In genomic region chr12:97082029-97082428, GRCh38 we compare ENCODE assay signal across 26 cellular contexts.
DNase-seq lines count a peak whose midpoint lies in the region; ATAC-seq, FAIRE-seq and TF ChIP-seq lines count a peak whose summit lies in the region.
"Had no signal": no experiment of that assay in that cellular context is flagged by ENCODE, and none has a peak within 500 bp of the region (broad histone marks: within the 10 kb centered on the region; RNA-seq: fewer than 3 reads in every experiment).

No MANE protein-coding gene starts in this region.

- no peaks in the 10 kb centered on the region for H3K9me1 ChIP-seq in K562 (ENCODE audit: control insufficient read depth, insufficient read depth, low read length)

- no peaks in the 10 kb centered on the region for H3K36me3 ChIP-seq in HepG2 (replicated peaks in 1 of 2; ENCODE audit: control insufficient read depth in 1 of 2, insufficient read depth in 2 of 2, low read length in 2 of 2)
- no peaks in the 10 kb centered on the region for H3K36me3 ChIP-seq in right lobe of liver
- no peaks in the 10 kb centered on the region for H3K36me3 ChIP-seq in K562 (ENCODE audit: control insufficient read depth, insufficient read depth, low read length)
- H3K36me3 ChIP-seq in neural cell (ENCODE audit: insufficient read depth, low read length) = no peaks in the 10 kb centered on the region
- H3K36me3 ChIP-seq in tibial artery = no peaks in the 10 kb centered on the region
- H3K36me3 ChIP-seq: BE2C, BLaER1 had no signal

- no peak for ATAC-seq in HepG2
- ATAC-seq in right lobe of liver = no peak
- no peak for ATAC-seq in K562
- no peak for ATAC-seq in left cardiac atrium
- ATAC-seq: GM12878 had no signal

- H2AFZ ChIP-seq in HepG2 (ENCODE audit: low read length) (no peak overlapping the region), K562 (ENCODE audit: low read depth, low read length) (no peak overlapping the region), neural cell (ENCODE audit: low read depth, low read length) (no peak overlapping the region)

- in situ Hi-C loops in HepG2 (cut with HindIII; ENCODE audit: extremely low pct_ligation_motif_present, low pct_unique_long_range_greater_than_20kb) (no loop called here), K562 (cut with MboI) (no loop called here)

- H3K4me3 ChIP-seq in HepG2 (replicated peaks in 1 of 3; ENCODE audit: insufficient read depth in 1 of 3, low read depth in 2 of 3, low read length in 3 of 3) = no peak overlapping the region
- no peak overlapping the region for H3K4me3 ChIP-seq in right lobe of liver
- H3K4me3 ChIP-seq in K562 = no peak overlapping the region
- peak overlapping the region; percentile 28 for H3K4me3 ChIP-seq in neural cell (ENCODE audit: low read length)
- H3K4me3 ChIP-seq in tibial artery = no peak overlapping the region
- H3K4me3 ChIP-seq: BLaER1, GM12878 had no signal

- no peaks in the 10 kb centered on the region for H3F3A ChIP-seq in neural cell (ENCODE audit: insufficient read depth, low read length, poor library complexity, severe bottlenecking)

- CTCF ChIA-PET in HepG2 (lab: Yijun Ruan, JAX; ENCODE audit: low intra/inter-chr PET ratio, low total read pairs) = no interaction called here
- CTCF ChIA-PET in K562 (lab: Yijun Ruan, JAX; ENCODE audit: low intra/inter-chr PET ratio) = no interaction called here

- no TSS peak for BruUV-seq in HepG2 (replicated peaks; lab: Mats Ljungman, UMichigan)
- no TSS peak for BruUV-seq in K562 (replicated peaks; lab: Mats Ljungman, UMichigan)

- H3K27me3 ChIP-seq in HepG2 (ENCODE audit: control insufficient read depth in 1 of 2, insufficient read depth in 2 of 2, low read length in 2 of 2) = no peaks in the 10 kb centered on the region
- H3K27me3 ChIP-seq in right lobe of liver = no peaks in the 10 kb centered on the region
- no peaks in the 10 kb centered on the region for H3K27me3 ChIP-seq in K562 (ENCODE audit: control insufficient read depth in 2 of 2, insufficient read depth in 2 of 2, low read length in 2 of 2)
- no peaks in the 10 kb centered on the region for H3K27me3 ChIP-seq in neural cell (ENCODE audit: insufficient read depth, low read depth, low read length)
- H3K27me3 ChIP-seq in tibial artery = no peaks in the 10 kb centered on the region
- H3K27me3 ChIP-seq: BE2C, BLaER1 had no signal

- no peaks in the 10 kb centered on the region for H3K79me2 ChIP-seq in HepG2 (ENCODE audit: insufficient read depth, low read length)
- H3K79me2 ChIP-seq in K562 (ENCODE audit: control insufficient read depth, insufficient read depth, low read length) = no peaks in the 10 kb centered on the region
- no peaks in the 10 kb centered on the region for H3K79me2 ChIP-seq in neural cell (replicated peaks; ENCODE audit: insufficient read depth, low read length)

- intact Hi-C loops in HepG2 (cut with micrococcal nuclease; ENCODE audit: unreplicated experiment) (no loop called here), right lobe of liver (cut with DNase I) (no loop called here), K562 (cut with micrococcal nuclease) (no loop called here), tibial artery (cut with DNase I; ENCODE audit: low total_unique reads) (no loop called here), left cardiac atrium (cut with DNase I) (no loop called here)

- H3K4me1 ChIP-seq in HepG2 (ENCODE audit: insufficient read depth, low read length) (no peaks in the 10 kb centered on the region), right lobe of liver (no peaks in the 10 kb centered on the region), K562 (replicated peaks in 1 of 2; ENCODE audit: control insufficient read depth in 2 of 2, insufficient read depth in 2 of 2, low read length in 2 of 2) (no peaks in the 10 kb centered on the region), tibial artery (no peaks in the 10 kb centered on the region)
- H3K4me1 ChIP-seq: BE2C, BLaER1 had no signal

- H3K9me3 ChIP-seq in HepG2 (ENCODE audit: low read length) = no peaks in the 10 kb centered on the region
- H3K9me3 ChIP-seq in right lobe of liver = no peaks in the 10 kb centered on the region
- no peaks in the 10 kb centered on the region for H3K9me3 ChIP-seq in K562 (replicated peaks; ENCODE audit: control insufficient read depth, insufficient read depth, low read depth, low read length)
- H3K9me3 ChIP-seq in neural cell (ENCODE audit: low read length) = no peaks in the 10 kb centered on the region
- H3K9me3 ChIP-seq in tibial artery = no peaks in the 10 kb centered on the region
- H3K9me3 ChIP-seq: BE2C, BLaER1 had no signal

- no peak for DNase-seq in HepG2 (ENCODE audit: low spot score)
- DNase-seq in right lobe of liver = no peak
- DNase-seq in K562 (ENCODE audit: extremely low read depth in 1 of 4, low spot score in 3 of 4) = no peak
- no peak for DNase-seq in caudate nucleus (lab: John Stamatoyannopoulos, UW)
- DNase-seq in tibial artery = no peak
- no peak for DNase-seq in left cardiac atrium
- DNase-seq: ACHN; BE2C; C1 segment of cervical spinal cord; CD4-positive, alpha-beta memory T cell; CD4-positive, CD25-positive, alpha-beta regulatory T cell; CD8-positive, alpha-beta memory T cell; COR-L47; DMS 273 treated with DMSO at 0.1 percent for 48 hours; DMS153; DMS53; DMS79; DND-41; EL; GDM1 had no signal

- H3K27ac ChIP-seq in HepG2 (ENCODE audit: extremely low read length, insufficient read depth, low read length) (no peak overlapping the region), right lobe of liver (no peak overlapping the region), K562 (ENCODE audit: extremely low read depth, low read depth, low read length) (no peak overlapping the region), neural cell (ENCODE audit: low read length) (peak overlapping the region; percentile 10), caudate nucleus (ENCODE audit: low read depth, low read length) (no peak overlapping the region), tibial artery (no peak overlapping the region)
- H3K27ac ChIP-seq: 22Rv1, BLaER1 had no signal

- POLR2A ChIA-PET in HepG2 (lab: Yijun Ruan, JAX) (no interaction called here), K562 (lab: Yijun Ruan, JAX) (no interaction called here)

- no peaks in the 10 kb centered on the region for H4K20me1 ChIP-seq in HepG2 (ENCODE audit: insufficient read depth, low read length)
- H4K20me1 ChIP-seq in K562 (replicated peaks; ENCODE audit: control insufficient read depth, insufficient read depth, low read length) = no peaks in the 10 kb centered on the region
- no peaks in the 10 kb centered on the region for H4K20me1 ChIP-seq in neural cell (ENCODE audit: insufficient read depth)
- H4K20me1 ChIP-seq: BLaER1 had no signal

- TF ChIP-seq CTCF in HepG2 (CRISPR knock-in tag; IDR thresholded peaks at IDR 0.05) (no peak), right lobe of liver (IDR thresholded peaks at IDR 0.05) (no peak), K562 (IDR thresholded peaks at IDR 0.05 in 2 of 3, conservative IDR thresholded peaks at IDR 0.05 in 1 of 3; ENCODE audit: insufficient read depth in 2 of 3, low read depth in 1 of 3, low read length in 3 of 3) (no peak), neural cell (IDR thresholded peaks at IDR 0.05; ENCODE audit: poor library complexity, severe bottlenecking) (no peak), tibial artery (IDR thresholded peaks at IDR 0.05) (no peak)

- no peaks in the 10 kb centered on the region for H3K9me2 ChIP-seq in neural cell (ENCODE audit: insufficient read depth, low read length)

- no peak overlapping the region for H3K9ac ChIP-seq in HepG2 (ENCODE audit: insufficient read depth, low read depth, low read length)
- H3K9ac ChIP-seq in K562 (ENCODE audit: insufficient read depth in 1 of 2, low read depth in 2 of 2, low read length in 2 of 2) = no peak overlapping the region
- no peak overlapping the region for H3K9ac ChIP-seq in neural cell (ENCODE audit: low read length)
- H3K9ac ChIP-seq: BLaER1 had no signal

- no peak for TF ChIP-seq POLR2A in HepG2 (IDR thresholded peaks at IDR 0.05; ENCODE audit: insufficient read depth in 1 of 2, low read depth in 2 of 2, low read length in 2 of 2)
- no peak for TF ChIP-seq POLR2A in right lobe of liver (IDR thresholded peaks at IDR 0.05)
- TF ChIP-seq POLR2A in K562 (conservative IDR thresholded peaks at IDR 0.05) = no peak

- FAIRE-seq in HepG2 (lab: Jason Lieb, UNC) = no peak
- no peak for FAIRE-seq in K562 (lab: Jason Lieb, UNC)
- FAIRE-seq: GM12878, GM12892, GM18507 had no signal

- TF ChIP-seq RAD21 in HepG2 (CRISPR knock-in tag; IDR thresholded peaks at IDR 0.05) (no peak), K562 (CRISPR knock-in tag; conservative IDR thresholded peaks at IDR 0.05 in 1 of 2, IDR thresholded peaks at IDR 0.05 in 1 of 2) (no peak), neural cell (conservative IDR thresholded peaks at IDR 0.05) (no peak)

- H3K4me2 ChIP-seq in HepG2 (ENCODE audit: low read depth, low read length) = no peak overlapping the region
- no peak overlapping the region for H3K4me2 ChIP-seq in K562 (ENCODE audit: insufficient read depth, low read length)
- peak overlapping the region; percentile 23 for H3K4me2 ChIP-seq in neural cell (ENCODE audit: low read length)
- H3K4me2 ChIP-seq: BLaER1 had no signal

- TF ChIP-seq EP300 in HepG2 (IDR thresholded peaks at IDR 0.05; ENCODE audit: low read depth in 2 of 2, low read length in 2 of 2) = no peak
- no peak for TF ChIP-seq EP300 in HepG2 (CRISPR knock-in tag; IDR thresholded peaks at IDR 0.05; ENCODE audit: borderline replicate concordance)
- TF ChIP-seq EP300 in K562 (IDR thresholded peaks at IDR 0.05; ENCODE audit: low read length) = no peak
- TF ChIP-seq EP300 in neural cell (conservative IDR thresholded peaks at IDR 0.05; ENCODE audit: poor library complexity, severe bottlenecking) = no peak

TF ChIP-seq in HepG2, 621 proteins besides CTCF, POLR2A, EP300 and RAD21:
- TF ChIP-seq MAFF (IDR thresholded peaks at IDR 0.05; ENCODE audit: low read depth, low read length) (peak; percentile 88), ZNF234 (CRISPR knock-in tag; conservative IDR thresholded peaks at IDR 0.05) (no peak), MAFK (conservative IDR thresholded peaks at IDR 0.05 in 1 of 2, IDR thresholded peaks at IDR 0.05 in 1 of 2; ENCODE audit: low read length in 2 of 2) (peak; percentile 79 to 92)

TF ChIP-seq in K562, 482 proteins besides CTCF, POLR2A, EP300 and RAD21 (continues in another document):
- peak; percentile 41; the same call in 1 of the 2 replicates for TF ChIP-seq MAFK (IDR thresholded peaks at IDR 0.05; ENCODE audit: low read length)
- no peak for TF ChIP-seq HMG20A (CRISPR knock-in tag; conservative IDR thresholded peaks at IDR 0.05)
- TF ChIP-seq BACH1 (tag; IDR thresholded peaks at IDR 0.05) = no peak
- no peak for TF ChIP-seq MYBL2 (IDR thresholded peaks at IDR 0.05; ENCODE audit: low read depth)
- TF ChIP-seq MYBL2 (CRISPR knock-in tag; IDR thresholded peaks at IDR 0.05; ENCODE audit: borderline replicate concordance) = no peak
- TF ChIP-seq ZNF316 (IDR thresholded peaks at IDR 0.05) = peak; percentile 51

TF ChIP-seq in neural cell, 6 proteins besides CTCF, POLR2A, EP300 and RAD21:
- TF ChIP-seq MXI1 (conservative IDR thresholded peaks at IDR 0.05; ENCODE audit: poor library complexity, severe bottlenecking) (no peak), TAF1 (IDR thresholded peaks at IDR 0.05; ENCODE audit: low read depth) (no peak)
TF ChIP-seq in neural cell: peak in this region for 0.

Comparison
In these comparisons a context has a peak if more than half of its experiments do, and no peak if none do; other contexts are left out.
1. Of the 241 proteins assayed by ChIP-seq in both HepG2 and K562: peak only in HepG2: none; only in K562: MAFG; in both: MAFF and MAFK; in neither: 238.